ENCODE assay signal across 21 cellular contexts in genomic region chr15:83457149-83457548, GRCh38. TPM values are rescaled to one million over a fixed set of nuclear protein-coding genes. Genes with fewer than 3 reads are reported as not detected.
"Had no signal": no experiment of that assay in that cellular context is flagged by ENCODE, and none has a peak within 500 bp of the region (broad histone marks: within the 10 kb centered on the region; RNA-seq: fewer than 3 reads in every experiment).

No MANE protein-coding gene starts in this region.

- DNase-seq: esophagus squamous epithelium; foreskin fibroblast; glutamatergic neuron; immature natural killer cell; left ventricle myocardium inferior; lower lobe of right lung; mesenchymal stem cell; naive B cell; psoas muscle; retina; right lobe of liver; stimulated activated CD4-positive, alpha-beta T cell treated with anti-CD3 and anti-CD28 coated beads, Interleukin-4, amount 100 ng/mL, for 24 hours; tibial artery; upper lobe of right lung had no signal

- H3K27me3 Mint-ChIP-seq: dendritic cell treated with granulocyte-macrophage colony-stimulating factor and Interleukin-4, amounts not matched to agents 40 ng/mL and 50 ng/mL, for 4 days; stimulated activated memory B cell treated with anti-CD40 and anti-IgM and Interleukin-4, amounts not matched to agents 10 μg/mL and 1 μg/mL and 100 μg/mL, for 72 hours had no signal

- H3K27ac ChIP-seq: gastroesophageal sphincter, left ventricle myocardium inferior, lower lobe of right lung, neutrophil, psoas muscle, right lobe of liver, tibial artery, upper lobe of right lung, vagina had no signal

- H3K36me3 Mint-ChIP-seq: immature natural killer cell; naive B cell; stimulated activated memory B cell treated with anti-CD40 and anti-IgM and Interleukin-4, amounts not matched to agents 10 μg/mL and 1 μg/mL and 100 μg/mL, for 72 hours had no signal

- ATAC-seq: gastroesophageal sphincter; lower lobe of right lung; psoas muscle; right lobe of liver; stimulated activated memory B cell treated with anti-CD40 and anti-IgM and Interleukin-4, amounts not matched to agents 10 μg/mL and 1 μg/mL and 100 μg/mL, for 72 hours; upper lobe of right lung had no signal

- H3K4me3 ChIP-seq: esophagus squamous epithelium, gastroesophageal sphincter, left ventricle myocardium inferior, lower lobe of right lung, psoas muscle, right lobe of liver, tibial artery, upper lobe of right lung, vagina had no signal

- H3K9me3 ChIP-seq: esophagus squamous epithelium, gastroesophageal sphincter, left ventricle myocardium inferior, lower lobe of right lung, neutrophil, psoas muscle, right lobe of liver, tibial artery, upper lobe of right lung, vagina had no signal

- H3K27ac Mint-ChIP-seq: dendritic cell treated with granulocyte-macrophage colony-stimulating factor and Interleukin-4, amounts not matched to agents 40 ng/mL and 50 ng/mL, for 4 days; immature natural killer cell; naive B cell; nephron; stimulated activated memory B cell treated with anti-CD40 and anti-IgM and Interleukin-4, amounts not matched to agents 10 μg/mL and 1 μg/mL and 100 μg/mL, for 72 hours; stimulated activated naive CD8-positive, alpha-beta T cell treated with anti-CD3 and anti-CD28 coated beads, Interleukin-15, Interleukin-2, amounts not matched to agents 100 ng/mL and 50 ng/mL, for 24 hours had no signal

- H3K36me3 ChIP-seq: esophagus squamous epithelium, gastroesophageal sphincter, left ventricle myocardium inferior, lower lobe of right lung, neutrophil, right lobe of liver, tibial artery, upper lobe of right lung, vagina had no signal

- H3K4me1 ChIP-seq: esophagus squamous epithelium, gastroesophageal sphincter, left ventricle myocardium inferior, lower lobe of right lung, psoas muscle, right lobe of liver, tibial artery, upper lobe of right lung, vagina had no signal

- H3K9me3 Mint-ChIP-seq: dendritic cell treated with granulocyte-macrophage colony-stimulating factor and Interleukin-4, amounts not matched to agents 40 ng/mL and 50 ng/mL, for 4 days; immature natural killer cell; stimulated activated memory B cell treated with anti-CD40 and anti-IgM and Interleukin-4, amounts not matched to agents 10 μg/mL and 1 μg/mL and 100 μg/mL, for 72 hours; stimulated activated naive CD8-positive, alpha-beta T cell treated with anti-CD3 and anti-CD28 coated beads, Interleukin-15, Interleukin-2, amounts not matched to agents 100 ng/mL and 50 ng/mL, for 24 hours had no signal

- H3K4me1 Mint-ChIP-seq: immature natural killer cell; naive B cell; nephron; stimulated activated memory B cell treated with anti-CD40 and anti-IgM and Interleukin-4, amounts not matched to agents 10 μg/mL and 1 μg/mL and 100 μg/mL, for 72 hours had no signal

- H3K4me3 Mint-ChIP-seq: dendritic cell treated with granulocyte-macrophage colony-stimulating factor and Interleukin-4, amounts not matched to agents 40 ng/mL and 50 ng/mL, for 4 days; immature natural killer cell; nephron; stimulated activated memory B cell treated with anti-CD40 and anti-IgM and Interleukin-4, amounts not matched to agents 10 μg/mL and 1 μg/mL and 100 μg/mL, for 72 hours; stimulated activated naive CD8-positive, alpha-beta T cell treated with anti-CD3 and anti-CD28 coated beads, Interleukin-15, Interleukin-2, amounts not matched to agents 100 ng/mL and 50 ng/mL, for 24 hours had no signal

- H3K27me3 ChIP-seq: esophagus squamous epithelium, gastroesophageal sphincter, neutrophil, right lobe of liver, vagina had no signal

RNA-seq across cellular contexts. Expression of gene SH3GL3, which starts 10.0 kb away (rescaled TPM):
- total RNA-seq: left ventricle myocardium inferior, psoas muscle, right lobe of liver had no signal
